ENCODE assay signal across 8 cellular contexts in the genomic region with DNA sequence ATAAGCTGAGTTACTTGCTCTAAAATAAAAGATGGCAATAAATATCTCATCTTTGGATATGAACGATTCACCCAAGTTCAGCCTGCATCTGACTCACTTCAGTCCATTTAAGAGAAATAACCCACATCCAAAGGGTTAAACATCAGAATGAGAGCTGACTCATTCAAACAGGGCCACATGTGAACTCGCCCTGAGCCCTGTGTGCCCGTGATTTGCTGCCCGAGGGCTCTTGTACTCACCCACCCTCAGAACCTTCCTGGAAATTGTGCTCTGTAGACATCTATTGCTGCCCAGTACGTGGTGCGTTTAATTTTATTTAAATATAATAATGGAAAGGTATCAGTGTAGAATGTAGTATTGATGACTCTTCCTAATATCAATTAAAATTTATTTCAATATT.
DNase-seq lines count a peak whose midpoint lies in the region; ATAC-seq and TF ChIP-seq lines count a peak whose summit lies in the region.

No MANE protein-coding gene starts in this region.

- in situ Hi-C loops in GM13976 (cut with MboI; ENCODE audit: low sequenced_read_pairs, unreplicated experiment) = no loop called here

- DNase-seq in activated CD4-positive, alpha-beta T cell treated with anti-CD3 and anti-CD28 coated beads for 4 hours = peak; percentile 38 to 48
- no peak for DNase-seq in activated CD4-positive, alpha-beta T cell treated with anti-CD3 and anti-CD28 coated beads for 1 hour
- DNase-seq in activated CD8-positive, alpha-beta memory T cell treated with anti-CD3 and anti-CD28 coated beads, Interleukin-2, amount 50 U/mL, for 48 hours = peak; percentile 75
- DNase-seq in left ventricle myocardium superior = no peak
- DNase-seq in stimulated activated CD8-positive, alpha-beta memory T cell treated with anti-CD3 and anti-CD28 coated beads, Interleukin-2, amount 100 ng/mL, for 48 hours (ENCODE audit: low read depth in 2 of 2) = peak; percentile 30 to 43
- no peak for DNase-seq in NCI-H1417 treated with DMSO at 0.1 percent for 48 hours (lab: John Stamatoyannopoulos, UW)
- DNase-seq in GM13976 (ENCODE audit: low spot score) = no peak

- ATAC-seq in left ventricle myocardium superior = peak; percentile 26
- no peak for ATAC-seq in HG03108 (IDR thresholded peaks at IDR 0.05; ENCODE audit: unreplicated experiment)

- TF ChIP-seq CTCF in GM13976 (IDR thresholded peaks at IDR 0.05; ENCODE audit: borderline replicate concordance, control extremely low read depth, extremely low read depth, insufficient read depth, missing control alignments) = no peak

- intact Hi-C loops in left ventricle myocardium superior (cut with micrococcal nuclease) = no loop called here

Comparison
In these comparisons a context has a peak if more than half of its experiments do, and no peak if none do; other contexts are left out.
1. DNase-seq: peak in activated CD4-positive, alpha-beta T cell treated with anti-CD3 and anti-CD28 coated beads for 4 hours (2 of 2), activated CD8-positive, alpha-beta memory T cell treated with anti-CD3 and anti-CD28 coated beads, Interleukin-2, amount 50 U/mL, for 48 hours (single experiment) and stimulated activated CD8-positive, alpha-beta memory T cell treated with anti-CD3 and anti-CD28 coated beads, Interleukin-2, amount 100 ng/mL, for 48 hours (2 of 2); none in activated CD4-positive, alpha-beta T cell treated with anti-CD3 and anti-CD28 coated beads for 1 hour (single experiment), left ventricle myocardium superior (single experiment), NCI-H1417 treated with DMSO at 0.1 percent for 48 hours (single experiment) and GM13976 (single experiment).